8 cellular contexts compared by ENCODE assay signal in genomic region chr16:3158498-3159314, GRCh38. TPM values are rescaled to one million over a fixed set of nuclear protein-coding genes. Genes with fewer than 3 reads are reported as not detected.
DNase-seq lines count a peak whose midpoint lies in the region; ATAC-seq and TF ChIP-seq lines count a peak whose summit lies in the region.

No MANE protein-coding gene starts in this region.

- H3K27ac Mint-ChIP-seq in osteocyte (ENCODE audit: unreplicated experiment) = peak overlapping the region; percentile 97

- peak overlapping the region; percentile 90 for H3K4me3 Mint-ChIP-seq in osteocyte (ENCODE audit: unreplicated experiment)

- intact Hi-C loops in tibial artery (cut with DNase I; ENCODE audit: low total_unique reads) = loop anchor here (10.0 kb wide), 1 partner anchor 346 kb away; the partner anchor contains the start of gene CLUAP1

- H3K9me3 ChIP-seq in SK-N-SH (no peaks in the 10 kb centered on the region), tibial artery (peaks cover 0 to 6% (median 0%) of the 10 kb centered on the region in 3 donors)

- H3K9me2 ChIP-seq in SK-N-SH = no peaks in the 10 kb centered on the region

- peaks cover 21% of the 10 kb centered on the region for H3K4me1 Mint-ChIP-seq in osteocyte (ENCODE audit: unreplicated experiment)

- POLR2A ChIA-PET in SK-N-SH (lab: Yijun Ruan, JAX) = interaction anchor here (1.0 kb wide), 1 partner anchor 24 kb away, joined by 4 read pairs; the partner anchor contains the start of gene ZNF213

- H3K4me1 ChIP-seq in SK-N-SH (ENCODE audit: control insufficient read depth in 1 of 2, insufficient read depth in 2 of 2, low read depth in 1 of 2, low read length in 1 of 2) (peaks cover 0 to 7% of the 10 kb centered on the region in 2 experiments; a peak in 1 of 4 replicates), tibial artery (peaks cover 0 to 20% (median 13%) of the 10 kb centered on the region in 4 donors)

- no peaks in the 10 kb centered on the region for H3K27me3 Mint-ChIP-seq in osteocyte (ENCODE audit: unreplicated experiment)

- peak overlapping the region; percentile 73 to 76 for H3K4me3 ChIP-seq in SK-N-SH (ENCODE audit: low read depth in 2 of 2, low read length in 1 of 2)
- peak overlapping the region; percentile 63 to 72 for H3K4me3 ChIP-seq in tibial artery

- TF ChIP-seq RAD21 in SK-N-SH (IDR thresholded peaks at IDR 0.05; ENCODE audit: low read length) = no peak

- peak overlapping the region; percentile 79 for H3K9ac ChIP-seq in SK-N-SH

- H4K20me1 ChIP-seq in SK-N-SH (ENCODE audit: insufficient read depth) = no peaks in the 10 kb centered on the region

- no peaks in the 10 kb centered on the region for H3K27me3 ChIP-seq in SK-N-SH (ENCODE audit: insufficient read depth)
- H3K27me3 ChIP-seq in tibial artery = peaks cover 0 to 23% of the 10 kb centered on the region in 2 donors

- peaks cover 36% of the 10 kb centered on the region for H3F3A ChIP-seq in SK-N-SH (replicated peaks; ENCODE audit: insufficient read depth)

- under 1% methylated on average over 39 of the region's 72 CpGs for WGBS in SK-N-SH (ENCODE audit: low lambda C conversion rate)

- no peak for TF ChIP-seq CTCF in SK-N-SH (IDR thresholded peaks at IDR 0.05)
- no peak for TF ChIP-seq CTCF in osteocyte (IDR thresholded peaks at IDR 0.05)
- TF ChIP-seq CTCF in tibial artery (IDR thresholded peaks at IDR 0.05) = no peak

- H3K36me3 Mint-ChIP-seq in osteocyte (ENCODE audit: unreplicated experiment) = no peaks in the 10 kb centered on the region

- no peaks in the 10 kb centered on the region for H3K9me3 Mint-ChIP-seq in osteocyte (ENCODE audit: unreplicated experiment)

- no peaks in the 10 kb centered on the region for H3K36me3 ChIP-seq in SK-N-SH (replicated peaks in 1 of 2; ENCODE audit: control insufficient read depth in 1 of 2, insufficient read depth in 2 of 2, low read length in 1 of 2)
- no peaks in the 10 kb centered on the region for H3K36me3 ChIP-seq in tibial artery

- H3K4me2 ChIP-seq in SK-N-SH = peak overlapping the region; percentile 79

- CTCF ChIA-PET in SK-N-SH (lab: Yijun Ruan, JAX) = interaction anchor here (0.9 to 2.1 kb wide), 9 partner anchors 10 to 127 kb away, joined by 3 to 9 read pairs (median 4); partner anchors contain the start of gene ZNF213

- H3K79me2 ChIP-seq in SK-N-SH (ENCODE audit: insufficient read depth) = no peaks in the 10 kb centered on the region

- peak overlapping the region; percentile 40 to 78 for H3K27ac ChIP-seq in SK-N-SH (ENCODE audit: low read depth in 2 of 2, low read length in 1 of 2)
- H3K27ac ChIP-seq in tibial artery = peak overlapping the region; percentile 79 to 85

- ATAC-seq in GM19324 (IDR thresholded peaks at IDR 0.05; ENCODE audit: low FRiP score, unreplicated experiment) = peak; percentile 55

- H2AFZ ChIP-seq in SK-N-SH (ENCODE audit: low read depth) = peak overlapping the region; percentile 96

- TF ChIP-seq EP300 in SK-N-SH (IDR thresholded peaks at IDR 0.05; ENCODE audit: borderline replicate concordance in 1 of 2, low read depth in 1 of 2, low read length in 1 of 2) = no peak

- DNase-seq in Ammon's horn (ENCODE audit: low spot score) = peak; percentile 51
- DNase-seq in KG1 (lab: John Stamatoyannopoulos, UW) = peak; percentile 72
- DNase-seq in SK-N-SH = peak; percentile 93
- DNase-seq in activated naive CD4-positive, alpha-beta T cell treated with anti-CD3 and anti-CD28 coated beads, Interleukin-2, amount 50 U/mL, for 16 hours = peak; percentile 77
- peak; percentile 94 for DNase-seq in glomerular visceral epithelial cell (ENCODE audit: extremely low spot score)
- DNase-seq in osteocyte (ENCODE audit: extremely low spot score, unreplicated experiment) = peak; percentile 94
- DNase-seq in tibial artery = peak; percentile 82 to 94

TF ChIP-seq in SK-N-SH, 30 proteins besides CTCF, POLR2A, EP300 and RAD21:
- TF ChIP-seq GABPA (IDR thresholded peaks at IDR 0.05; ENCODE audit: low read depth) (no peak), GATA2 (CRISPR knock-in tag; IDR thresholded peaks at IDR 0.05) (no peak), MAX (IDR thresholded peaks at IDR 0.05; ENCODE audit: low read depth) (0 out of 2 replicates have a peak, but pooled peaks have one; percentile 10), TAF1 (IDR thresholded peaks at IDR 0.05; ENCODE audit: borderline replicate concordance, low read depth, low read length) (peak; percentile 31; the same call in 1 of the 2 replicates), CHD2 (IDR thresholded peaks at IDR 0.05; ENCODE audit: low read length, partially characterized antibody) (peak; percentile 53), ELF1 (IDR thresholded peaks at IDR 0.05) (no peak; the same call in 1 of the 2 replicates), YY1 (IDR thresholded peaks at IDR 0.05; ENCODE audit: low read depth) (peak; percentile 46; the same call in 1 of the 2 replicates), SMC3 (IDR thresholded peaks at IDR 0.05; ENCODE audit: low read depth, low read length) (no peak), TEAD4 (IDR thresholded peaks at IDR 0.05; ENCODE audit: borderline replicate concordance, insufficient read depth) (peak; percentile 76; the same call in 1 of the 2 replicates), NRF1 (IDR thresholded peaks at IDR 0.05; ENCODE audit: low read depth, low read length) (peak; percentile 43; the same call in 1 of the 2 replicates), SIN3A (IDR thresholded peaks at IDR 0.05; ENCODE audit: borderline replicate concordance, low read depth, low read length) (0 out of 2 replicates have a peak, but pooled peaks have one; percentile 20), PBX3 (IDR thresholded peaks at IDR 0.05) (0 out of 2 replicates have a peak, but pooled peaks have one; percentile 3), TCF12 (IDR thresholded peaks at IDR 0.05) (0 out of 2 replicates have a peak, but pooled peaks have one; percentile 28), POLR2AphosphoS5 (IDR thresholded peaks at IDR 0.05; ENCODE audit: low read depth, low read length) (0 out of 2 replicates have a peak, but pooled peaks have one; percentile 26)
TF ChIP-seq in SK-N-SH: peak in this region for 10.

RNA-seq across cellular contexts. Expression of gene ZNF213, which starts 23.9 kb away (rescaled TPM):
- 0.83 and 1.1 TPM in 2 replicates for polyA plus RNA-seq in SK-N-SH (2012; rRNA removed)
- polyA plus RNA-seq in SK-N-SH (2012; cell fraction: cytosol; rRNA removed) = 0.55 and 0.92 TPM in 2 replicates
- polyA plus RNA-seq in SK-N-SH (2012; cell fraction: nucleus; rRNA removed) = 1.4 and 2.5 TPM in 2 replicates
- 13.4 and 14.3 TPM in 2 replicates for total RNA-seq in osteocyte

RNA-seq across cellular contexts. Expression of gene OR1F1, which starts 29.3 kb away (rescaled TPM):
- polyA plus RNA-seq in SK-N-SH (2012; rRNA removed) = 0.54 and 0.71 TPM in 2 replicates
- polyA plus RNA-seq in SK-N-SH (2012; cell fraction: cytosol; rRNA removed) = 0.21 and 0.23 TPM in 2 replicates
- 0.67 and 1.3 TPM in 2 replicates for polyA plus RNA-seq in SK-N-SH (2012; cell fraction: nucleus; rRNA removed)
- not detected in 2 replicates for total RNA-seq in osteocyte

RNA-seq across cellular contexts. Expression of gene ZNF205, which starts 46.3 kb away (rescaled TPM):
- polyA plus RNA-seq in SK-N-SH (2012; rRNA removed) = 7.6 and 9.7 TPM in 2 replicates
- 3.8 and 6.7 TPM in 2 replicates for polyA plus RNA-seq in SK-N-SH (2012; cell fraction: cytosol; rRNA removed)
- 17.6 and 22.7 TPM in 2 replicates for polyA plus RNA-seq in SK-N-SH (2012; cell fraction: nucleus; rRNA removed)
- 14.8 and 15.9 TPM in 2 replicates for total RNA-seq in osteocyte

RNA-seq across cellular contexts. Expression of gene ZSCAN10, which starts 59.6 kb away (rescaled TPM):
- polyA plus RNA-seq in SK-N-SH (2012; rRNA removed) = 0.05 TPM in 1 of 2 replicates, not detected in the other
- not detected in 2 replicates for polyA plus RNA-seq in SK-N-SH (2012; cell fraction: cytosol; rRNA removed)
- 0.08 and 0.16 TPM in 2 replicates for polyA plus RNA-seq in SK-N-SH (2012; cell fraction: nucleus; rRNA removed)
- not detected in 2 replicates for total RNA-seq in osteocyte

Comparison
In these comparisons a context has a peak if more than half of its experiments do, and no peak if none do; other contexts are left out.
1. Peak in every context shown above with its lines: DNase-seq, ATAC-seq, H3K4me3 ChIP-seq and H3K27ac ChIP-seq.